8 cellular contexts compared by ENCODE assay signal in genomic region chr11:83158965-83159900, GRCh38. TPM values are rescaled to one million over a fixed set of nuclear protein-coding genes. Genes with fewer than 3 reads are reported as not detected.
DNase-seq lines count a peak whose midpoint lies in the region; ATAC-seq and TF ChIP-seq lines count a peak whose summit lies in the region.

No MANE protein-coding gene starts in this region.

- TF ChIP-seq CTCF in left ventricle myocardium inferior (IDR thresholded peaks at IDR 0.05; ENCODE audit: borderline replicate concordance) = no peak
- TF ChIP-seq CTCF in brain (conservative IDR thresholded peaks at IDR 0.05) = no peak

- peaks cover 48% of the 10 kb centered on the region for H3K36me3 Mint-ChIP-seq in brain

- WGBS in mesodermal cell (ENCODE audit: insufficient coverage in 2 of 2), 2 experiments = 28 to 43% methylated on average over 7 to 9 of the region's 15 CpGs
- WGBS in aorta, 2 donors = 7 to 8% methylated on average over 15 of the region's 15 CpGs

- H3K4me1 ChIP-seq in left ventricle myocardium inferior (peaks cover 81% of the 10 kb centered on the region), mesodermal cell (ENCODE audit: control insufficient read depth, insufficient read depth, low read length, poor library complexity, severe bottlenecking) (no peaks in the 10 kb centered on the region), aorta (ENCODE audit: control insufficient read depth in 1 of 2, insufficient read depth in 2 of 2, low read length in 2 of 2) (no peaks in the 10 kb centered on the region)

- H3K27ac ChIP-seq in left ventricle myocardium inferior (replicated peaks) (peak overlapping the region; percentile 99), mesodermal cell (ENCODE audit: low read depth, low read length, severe bottlenecking) (no peak overlapping the region), aorta (ENCODE audit: low read depth in 1 of 2, low read length in 2 of 2) (no peak overlapping the region)

- H3K27me3 ChIP-seq in left ventricle myocardium inferior (ENCODE audit: low read depth) (no peaks in the 10 kb centered on the region), aorta (ENCODE audit: control insufficient read depth in 1 of 2, insufficient read depth in 2 of 2, low read length in 1 of 2) (no peaks in the 10 kb centered on the region)

- H3K36me3 ChIP-seq in left ventricle myocardium inferior = peaks cover 4% of the 10 kb centered on the region
- peaks cover 44% of the 10 kb centered on the region for H3K36me3 ChIP-seq in mesodermal cell (ENCODE audit: control insufficient read depth, insufficient read depth, low read length)
- no peaks in the 10 kb centered on the region for H3K36me3 ChIP-seq in aorta (ENCODE audit: control insufficient read depth in 1 of 2, insufficient read depth in 2 of 2, low read length in 1 of 2)

- no peak for DNase-seq in left ventricle myocardium inferior
- DNase-seq in Right ventricle myocardium inferior (ENCODE audit: missing footprints) = no peak
- no peak for DNase-seq in aorta
- no peak for DNase-seq in NCI-H510A (lab: John Stamatoyannopoulos, UW)
- no peak for DNase-seq in activated effector memory CD4-positive, alpha-beta T cell treated with anti-CD3 and anti-CD28 coated beads, Interleukin-2, amount 50 U/mL, for 16 hours

- ATAC-seq in Right ventricle myocardium inferior (no peak), aorta (ENCODE audit: low FRiP score) (no peak), HG02759 (IDR thresholded peaks at IDR 0.05; ENCODE audit: unreplicated experiment) (no peak)

- peaks cover 13% of the 10 kb centered on the region for H3K27me3 Mint-ChIP-seq in brain

- H3K4me3 Mint-ChIP-seq in brain = peak overlapping the region; percentile 100

- H3K4me3 ChIP-seq in left ventricle myocardium inferior = peak overlapping the region; percentile 91
- peak overlapping the region; percentile 100 for H3K4me3 ChIP-seq in mesodermal cell (ENCODE audit: extremely low read depth, insufficient read depth, low read length, poor library complexity, severe bottlenecking)
- H3K4me3 ChIP-seq in aorta (ENCODE audit: low read length in 2 of 2) = peak overlapping the region; percentile 95 to 97

- no peaks in the 10 kb centered on the region for H3K9me3 ChIP-seq in left ventricle myocardium inferior (replicated peaks)
- H3K9me3 ChIP-seq in mesodermal cell (ENCODE audit: control insufficient read depth, low read length) = no peaks in the 10 kb centered on the region
- H3K9me3 ChIP-seq in aorta (ENCODE audit: control insufficient read depth, low read length) = no peaks in the 10 kb centered on the region

- H3K9me3 Mint-ChIP-seq in brain = peaks cover 0 to 2% (median 0%) of the 10 kb centered on the region in 5 experiments

- H3K27ac Mint-ChIP-seq in brain = peak overlapping the region; percentile 26 to 100 (median 100)

- intact Hi-C loops in left ventricle myocardium inferior (cut with micrococcal nuclease) = loop anchor here (5.0 kb wide), 2 partner anchors 87 to 257 kb away; partner anchors contain the start of genes DDIAS, PRCP and RAB30
- intact Hi-C loops in Right ventricle myocardium inferior (cut with DNase I) = loop anchor here (5.0 kb wide), 1 partner anchor 162 kb away; no protein-coding TSS in a partner anchor
- intact Hi-C loops in aorta (cut with DNase I) = loop anchor here in 1 of 2 donors (5.0 kb wide), 1 partner anchor 87 kb away; the partner anchor contains the start of gene RAB30

- H3K4me1 Mint-ChIP-seq in brain = peaks cover 49% of the 10 kb centered on the region

RNA-seq across cellular contexts. Expression of gene PCF11, which starts 2.3 kb away (rescaled TPM):
- total RNA-seq in left ventricle myocardium inferior (25.8 TPM), Right ventricle myocardium inferior (24.5 TPM), aorta (10 to 100 TPM; 65.0 to 82.3 TPM)
- polyA plus RNA-seq in brain (ENCODE audit: insufficient read depth, low read depth, low replicate concordance) (21.0 TPM), aorta (10 to 100 TPM; 14.5 to 56.1 TPM)
- 36.6 TPM for polyA plus RNA-seq in mesodermal cell (2013, experiment 1 of 2)
- 39.0 TPM for polyA plus RNA-seq in mesodermal cell (2013, experiment 2 of 2)

RNA-seq across cellular contexts. Expression of gene ANKRD42, which starts 34.3 kb away (rescaled TPM):
- total RNA-seq in left ventricle myocardium inferior = 5.2 TPM
- 4.7 TPM for total RNA-seq in Right ventricle myocardium inferior
- 2.8 TPM for polyA plus RNA-seq in brain (ENCODE audit: insufficient read depth, low read depth, low replicate concordance)
- polyA plus RNA-seq in mesodermal cell (2013, experiment 1 of 2) = 5.9 TPM
- 7.0 TPM for polyA plus RNA-seq in mesodermal cell (2013, experiment 2 of 2)
- total RNA-seq in aorta = 10 to 100 TPM; 12.9 to 14.7 TPM
- polyA plus RNA-seq in aorta = 1 to 10 TPM; 3.8 to 8.6 TPM
